9 cellular contexts compared by ENCODE assay signal in the genomic region with DNA sequence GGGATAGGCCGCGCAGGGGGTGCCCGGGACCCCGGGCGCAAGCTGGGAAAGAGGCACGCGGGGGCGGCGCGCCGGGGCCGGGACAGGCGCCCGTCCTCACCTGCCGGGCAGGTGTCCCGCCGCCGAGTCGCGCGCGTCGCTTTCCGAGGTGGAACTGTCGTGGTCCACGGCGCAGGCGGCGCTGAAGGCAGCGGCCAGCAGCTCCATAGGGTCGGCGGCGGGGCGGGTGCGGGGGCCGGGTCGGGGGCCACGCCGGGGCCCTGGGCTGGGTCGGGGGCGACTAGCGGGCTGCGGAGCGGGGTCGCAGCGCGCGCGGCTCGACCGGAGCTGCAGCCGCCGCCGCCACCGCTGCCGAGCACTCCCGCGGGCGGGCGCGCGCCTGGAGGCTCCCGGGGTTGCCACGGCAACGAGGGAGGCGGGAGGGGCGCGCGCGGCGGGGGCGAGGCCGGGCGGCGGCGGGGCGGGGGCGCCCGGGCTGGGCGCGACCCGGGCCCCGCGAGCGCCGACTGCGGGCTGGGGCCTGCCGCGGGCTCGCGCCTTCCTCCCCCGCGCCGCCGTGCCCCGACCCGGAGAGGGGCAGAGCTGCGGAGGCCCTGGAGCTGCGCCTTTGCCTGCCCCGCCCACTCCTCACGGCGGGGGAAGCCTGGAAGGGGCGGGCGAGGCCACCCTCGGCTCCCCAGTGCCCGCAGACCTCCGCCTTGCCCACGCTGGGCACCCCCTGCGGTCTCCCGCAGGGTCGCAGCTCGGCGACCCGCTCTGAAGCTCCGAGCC.
DNase-seq lines count a peak whose midpoint lies in the region; ATAC-seq and TF ChIP-seq lines count a peak whose summit lies in the region.
"Had no signal": no experiment of that assay in that cellular context is flagged by ENCODE, and none has a peak within 500 bp of the region (broad histone marks: within the 10 kb centered on the region; RNA-seq: fewer than 3 reads in every experiment).

No MANE protein-coding gene starts in this region.

- H3K27me3 ChIP-seq in WERI-Rb-1 (ENCODE audit: insufficient read depth, low read depth, severe bottlenecking): peaks cover 14% of the 10 kb centered on the region

- peaks cover 41 to 75% of the 10 kb centered on the region in 2 donors for H3K27me3 Mint-ChIP-seq in stimulated activated naive B cell treated with anti-CD40 and anti-IgM and Interleukin-4, amounts not matched to agents 10 μg/mL and 1 μg/mL and 100 μg/mL, for 72 hours

- no peak for TF ChIP-seq CTCF in WERI-Rb-1 (IDR thresholded peaks at IDR 0.05; ENCODE audit: low read depth, low read length)

- H3K4me3 ChIP-seq in WERI-Rb-1 (ENCODE audit: low read depth, low read length) (peak overlapping the region; percentile 44), iPS-18c (ENCODE audit: insufficient read depth, low read depth, low read length) (peak overlapping the region; percentile 63)

- ATAC-seq in stimulated activated naive B cell treated with anti-CD40 and anti-IgM and Interleukin-4, amounts not matched to agents 10 μg/mL and 1 μg/mL and 100 μg/mL, for 72 hours (replicated peaks): peak; percentile 33 to 53
- ATAC-seq in HG02870 (IDR thresholded peaks at IDR 0.05; ENCODE audit: unreplicated experiment) (no peak), HG03196 (IDR thresholded peaks at IDR 0.05; ENCODE audit: unreplicated experiment) (no peak)

- H3K36me3 ChIP-seq in WERI-Rb-1: no peaks in the 10 kb centered on the region

- H3K9me3 ChIP-seq in WERI-Rb-1 (ENCODE audit: severe bottlenecking) (peaks cover 3% of the 10 kb centered on the region), iPS-18c (ENCODE audit: control insufficient read depth, insufficient read depth, low read length) (peaks cover 4% of the 10 kb centered on the region)

- DNase-seq in NCI-H2227 (lab: John Stamatoyannopoulos, UW; ENCODE audit: unreplicated experiment): peak; percentile 74
- DNase-seq in NCI-H2227 treated with DMSO at 0.1 percent for 48 hours (lab: John Stamatoyannopoulos, UW): no peak
- DNase-seq in WERI-Rb-1: no peak
- DNase-seq in stimulated activated naive B cell treated with anti-CD40 and anti-IgM and Interleukin-4, amounts not matched to agents 10 μg/mL and 1 μg/mL and 100 μg/mL, for 72 hours: no peak
- no peak for DNase-seq in NCI-H1694 (lab: John Stamatoyannopoulos, UW)
- DNase-seq: NCI-H2029 treated with DMSO at 0.1 percent for 48 hours had no signal

- H3K9me3 Mint-ChIP-seq in stimulated activated naive B cell treated with anti-CD40 and anti-IgM and Interleukin-4, amounts not matched to agents 10 μg/mL and 1 μg/mL and 100 μg/mL, for 72 hours: peaks cover 0 to 7% of the 10 kb centered on the region in 2 donors

- peaks cover 8 to 27% of the 10 kb centered on the region in 2 donors for H3K4me1 Mint-ChIP-seq in stimulated activated naive B cell treated with anti-CD40 and anti-IgM and Interleukin-4, amounts not matched to agents 10 μg/mL and 1 μg/mL and 100 μg/mL, for 72 hours

- H3K27ac Mint-ChIP-seq in stimulated activated naive B cell treated with anti-CD40 and anti-IgM and Interleukin-4, amounts not matched to agents 10 μg/mL and 1 μg/mL and 100 μg/mL, for 72 hours: no peak overlapping the region

- H3K36me3 Mint-ChIP-seq in stimulated activated naive B cell treated with anti-CD40 and anti-IgM and Interleukin-4, amounts not matched to agents 10 μg/mL and 1 μg/mL and 100 μg/mL, for 72 hours: peaks cover 0 to 3% of the 10 kb centered on the region in 2 donors

- no peak overlapping the region for H3K27ac ChIP-seq in WERI-Rb-1

- peak overlapping the region; percentile 44 to 59 for H3K4me3 Mint-ChIP-seq in stimulated activated naive B cell treated with anti-CD40 and anti-IgM and Interleukin-4, amounts not matched to agents 10 μg/mL and 1 μg/mL and 100 μg/mL, for 72 hours

Comparison
In these comparisons a context has a peak if more than half of its experiments do, and no peak if none do; other contexts are left out.
1. ATAC-seq: peak in stimulated activated naive B cell treated with anti-CD40 and anti-IgM and Interleukin-4, amounts not matched to agents 10 μg/mL and 1 μg/mL and 100 μg/mL, for 72 hours (2 of 2); none in HG02870 (single experiment) and HG03196 (single experiment).